ENCODE assay signal across 18 cellular contexts in the genomic region with DNA sequence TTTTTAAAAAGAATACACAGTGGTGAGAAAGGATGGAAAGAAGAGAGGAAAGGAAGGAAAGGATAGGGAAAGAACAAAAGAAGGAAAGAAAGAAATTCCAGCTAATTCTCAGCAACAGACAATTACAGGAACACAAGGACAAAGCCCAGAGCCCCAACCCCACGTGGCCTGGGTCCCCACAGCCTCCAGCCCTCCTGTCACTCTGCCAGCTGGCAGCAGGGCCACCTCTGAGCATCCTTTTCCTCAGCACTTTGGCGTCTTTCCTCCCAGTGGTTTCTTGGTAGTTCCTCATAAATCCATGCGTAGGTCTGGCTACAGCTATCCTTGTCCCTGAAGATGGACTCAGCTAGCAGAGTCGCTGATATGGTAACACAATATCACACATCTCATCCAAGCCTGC. TPM values are rescaled to one million over a fixed set of nuclear protein-coding genes. Genes with fewer than 3 reads are reported as not detected.
"Had no signal": no experiment of that assay in that cellular context is flagged by ENCODE, and none has a peak within 500 bp of the region (broad histone marks: within the 10 kb centered on the region; RNA-seq: fewer than 3 reads in every experiment).

No MANE protein-coding gene starts in this region.

- H3K27me3 Mint-ChIP-seq: activated CD4-positive, alpha-beta T cell treated with anti-CD3 and anti-CD28 coated beads, Interleukin-2, amount 10 ng/mL, durations not matched to agents 7 days and 5 days; activated CD8-positive, alpha-beta memory T cell treated with anti-CD3 and anti-CD28 coated beads, Interleukin-2, amount 10 ng/mL, durations not matched to agents 7 days and 5 days; activated CD8-positive, alpha-beta T cell treated with anti-CD3 and anti-CD28 coated beads for 36 hours; activated naive CD4-positive, alpha-beta T cell treated with anti-CD3 and anti-CD28 coated beads, Interleukin-2, amount 10 ng/mL, durations not matched to agents 7 days and 5 days had no signal

- ATAC-seq: activated CD8-positive, alpha-beta memory T cell treated with anti-CD3 and anti-CD28 coated beads, Interleukin-2, amount 10 ng/mL, durations not matched to agents 7 days and 5 days; activated CD8-positive, alpha-beta T cell treated with anti-CD3 and anti-CD28 coated beads for 36 hours; foreskin keratinocyte; mucosa of descending colon; pancreas; T-cell had no signal

- H3K27ac Mint-ChIP-seq: activated CD4-positive, alpha-beta T cell treated with anti-CD3 and anti-CD28 coated beads, Interleukin-2, amount 10 ng/mL, durations not matched to agents 7 days and 5 days; activated CD8-positive, alpha-beta memory T cell treated with anti-CD3 and anti-CD28 coated beads, Interleukin-2, amount 10 ng/mL, durations not matched to agents 7 days and 5 days; activated CD8-positive, alpha-beta T cell treated with anti-CD3 and anti-CD28 coated beads for 36 hours; activated naive CD4-positive, alpha-beta T cell treated with anti-CD3 and anti-CD28 coated beads, Interleukin-2, amount 10 ng/mL, durations not matched to agents 7 days and 5 days; dendritic cell treated with granulocyte-macrophage colony-stimulating factor and Interleukin-4, amounts not matched to agents 40 ng/mL and 50 ng/mL, for 4 days; T-cell; T-helper 2 cell treated with Interferon-gamma antibody and Interleukin-4, amounts not matched to agents 5 μg/mL and 100 μg/mL, for 36 hours; type B pancreatic cell had no signal

- H3K4me1 Mint-ChIP-seq: activated CD4-positive, alpha-beta T cell treated with anti-CD3 and anti-CD28 coated beads, Interleukin-2, amount 10 ng/mL, durations not matched to agents 7 days and 5 days; activated CD8-positive, alpha-beta memory T cell treated with anti-CD3 and anti-CD28 coated beads, Interleukin-2, amount 10 ng/mL, durations not matched to agents 7 days and 5 days; activated naive CD4-positive, alpha-beta T cell treated with anti-CD3 and anti-CD28 coated beads, Interleukin-2, amount 10 ng/mL, durations not matched to agents 7 days and 5 days; T-cell had no signal

- H3K4me3 Mint-ChIP-seq: activated CD4-positive, alpha-beta T cell treated with anti-CD3 and anti-CD28 coated beads, Interleukin-2, amount 10 ng/mL, durations not matched to agents 7 days and 5 days; activated CD8-positive, alpha-beta memory T cell treated with anti-CD3 and anti-CD28 coated beads, Interleukin-2, amount 10 ng/mL, durations not matched to agents 7 days and 5 days; activated CD8-positive, alpha-beta T cell treated with anti-CD3 and anti-CD28 coated beads for 36 hours; activated naive CD4-positive, alpha-beta T cell treated with anti-CD3 and anti-CD28 coated beads, Interleukin-2, amount 10 ng/mL, durations not matched to agents 7 days and 5 days; dendritic cell treated with granulocyte-macrophage colony-stimulating factor and Interleukin-4, amounts not matched to agents 40 ng/mL and 50 ng/mL, for 4 days; T-cell; T-helper 2 cell treated with Interferon-gamma antibody and Interleukin-4, amounts not matched to agents 5 μg/mL and 100 μg/mL, for 36 hours; type B pancreatic cell had no signal

- H3K36me3 Mint-ChIP-seq: activated CD8-positive, alpha-beta memory T cell treated with anti-CD3 and anti-CD28 coated beads, Interleukin-2, amount 10 ng/mL, durations not matched to agents 7 days and 5 days; activated naive CD4-positive, alpha-beta T cell treated with anti-CD3 and anti-CD28 coated beads, Interleukin-2, amount 10 ng/mL, durations not matched to agents 7 days and 5 days; T-cell had no signal

- H3K9me3 Mint-ChIP-seq: activated CD4-positive, alpha-beta T cell treated with anti-CD3 and anti-CD28 coated beads, Interleukin-2, amount 10 ng/mL, durations not matched to agents 7 days and 5 days; activated CD8-positive, alpha-beta T cell treated with anti-CD3 and anti-CD28 coated beads for 36 hours; activated naive CD4-positive, alpha-beta T cell treated with anti-CD3 and anti-CD28 coated beads, Interleukin-2, amount 10 ng/mL, durations not matched to agents 7 days and 5 days; dendritic cell treated with granulocyte-macrophage colony-stimulating factor and Interleukin-4, amounts not matched to agents 40 ng/mL and 50 ng/mL, for 4 days; T-cell; T-helper 2 cell treated with Interferon-gamma antibody and Interleukin-4, amounts not matched to agents 5 μg/mL and 100 μg/mL, for 36 hours had no signal

- DNase-seq: activated CD4-positive, alpha-beta T cell treated with anti-CD3 and anti-CD28 coated beads, Interleukin-2, amount 10 ng/mL, durations not matched to agents 7 days and 5 days; activated CD4-positive, CD25-positive, alpha-beta regulatory T cell treated with anti-CD3 and anti-CD28 coated beads, Interleukin-2, amount 50 U/mL, for 72 hours; activated CD8-positive, alpha-beta memory T cell treated with anti-CD3 and anti-CD28 coated beads, Interleukin-2, amount 10 ng/mL, durations not matched to agents 7 days and 5 days; activated CD8-positive, alpha-beta T cell treated with anti-CD3 and anti-CD28 coated beads for 36 hours; activated naive CD4-positive, alpha-beta T cell treated with anti-CD3 and anti-CD28 coated beads, Interleukin-2, amount 10 ng/mL, durations not matched to agents 7 days and 5 days; activated T-cell treated with anti-CD3 and anti-CD28 coated beads for 4 hours; effector CD4-positive, alpha-beta T cell; foreskin keratinocyte; mesendoderm; stimulated activated CD4-positive, alpha-beta T cell treated with anti-CD3 and anti-CD28 coated beads, Interleukin-4, amount 100 ng/mL, for 1 hour; stimulated activated naive CD4-positive, alpha-beta T cell; T-cell; testis had no signal

RNA-seq across cellular contexts. Expression of gene ADAMTS2, which starts 28.3 kb away (rescaled TPM):
- total RNA-seq: activated CD4-positive, alpha-beta T cell treated with anti-CD3 and anti-CD28 coated beads, Interleukin-2, amount 10 ng/mL, durations not matched to agents 7 days and 5 days; activated CD8-positive, alpha-beta memory T cell treated with anti-CD3 and anti-CD28 coated beads, Interleukin-2, amount 10 ng/mL, durations not matched to agents 7 days and 5 days; activated CD8-positive, alpha-beta T cell treated with anti-CD3 and anti-CD28 coated beads for 36 hours; foreskin keratinocyte had no signal
